ENCODE assay signal across 12 cellular contexts in genomic region chr3:58355174-58355573, GRCh38. TPM values are rescaled to one million over a fixed set of nuclear protein-coding genes. Genes with fewer than 3 reads are reported as not detected.
DNase-seq lines count a peak whose midpoint lies in the region; ATAC-seq, FAIRE-seq and TF ChIP-seq lines count a peak whose summit lies in the region.
"Had no signal": no experiment of that assay in that cellular context is flagged by ENCODE, and none has a peak within 500 bp of the region (broad histone marks: within the 10 kb centered on the region; RNA-seq: fewer than 3 reads in every experiment).

No MANE protein-coding gene starts in this region.

- DNase-seq in KBM-7: peak; percentile 32
- no peak for DNase-seq in lower lobe of right lung
- DNase-seq in type B pancreatic cell (ENCODE audit: extremely low spot score, unreplicated experiment): no peak
- DNase-seq in frontal cortex (ENCODE audit: low spot score in 2 of 2): no peak
- DNase-seq in SHP77 treated with DMSO at 0.1 percent for 48 hours (lab: John Stamatoyannopoulos, UW): no peak
- no peak for DNase-seq in heart right ventricle
- DNase-seq: activated CD4-positive, alpha-beta T cell treated with anti-CD3 and anti-CD28 coated beads for 4 hours; GDM1; NCI-H446 treated with DMSO at 0.1 percent for 48 hours had no signal

- H3K9me3 Mint-ChIP-seq in type B pancreatic cell: no peaks in the 10 kb centered on the region

- H3K4me3 Mint-ChIP-seq in type B pancreatic cell: no peak overlapping the region

- no peak for FAIRE-seq in frontal cortex (lab: Jason Lieb, UNC)
- FAIRE-seq: bronchial epithelial cell had no signal

- H3K27ac Mint-ChIP-seq in type B pancreatic cell: no peak overlapping the region

- H3K27ac ChIP-seq in lower lobe of right lung: no peak overlapping the region
- peak overlapping the region in 1 of 10 donors; percentile 67 for H3K27ac ChIP-seq in heart right ventricle

- in situ Hi-C loops in KBM-7 (cut with MboI; ENCODE audit: low pct_unique_long_range_greater_than_20kb, low sequenced_read_pairs): no loop called here

- WGBS in heart right ventricle, 2 donors: 79 to 84% methylated on average over 8 of the region's 8 CpGs

- no peaks in the 10 kb centered on the region for H3K9me3 ChIP-seq in lower lobe of right lung
- H3K9me3 ChIP-seq in heart right ventricle: no peaks in the 10 kb centered on the region

- peaks cover 22% of the 10 kb centered on the region for H3K4me1 Mint-ChIP-seq in type B pancreatic cell (ENCODE audit: unreplicated experiment)

- H3K27me3 ChIP-seq in lower lobe of right lung (ENCODE audit: low read depth): no peaks in the 10 kb centered on the region
- H3K27me3 ChIP-seq in heart right ventricle: no peaks in the 10 kb centered on the region

- peaks cover 3% of the 10 kb centered on the region for H3K36me3 Mint-ChIP-seq in type B pancreatic cell

- intact Hi-C loops in lower lobe of right lung (cut with DNase I): no loop called here
- intact Hi-C loops in heart right ventricle (cut with DNase I): loop anchor here in 1 of 10 donors (10.0 kb wide), 1 partner anchor 140 kb away; the partner anchor contains the start of gene KCTD6

- peak; percentile 38 for ATAC-seq in GM18858 (IDR thresholded peaks at IDR 0.05; ENCODE audit: unreplicated experiment)
- peak; percentile 65 for ATAC-seq in GM21717 (IDR thresholded peaks at IDR 0.05; ENCODE audit: unreplicated experiment)
- peak; percentile 35 to 51 for ATAC-seq in lower lobe of right lung
- ATAC-seq in heart right ventricle: no peak

- H3K36me3 ChIP-seq in lower lobe of right lung (no peaks in the 10 kb centered on the region), heart right ventricle (no peaks in the 10 kb centered on the region)

- H3K4me3 ChIP-seq in lower lobe of right lung (no peak overlapping the region), heart right ventricle (no peak overlapping the region)

- no peaks in the 10 kb centered on the region for H3K27me3 Mint-ChIP-seq in type B pancreatic cell

- H3K4me1 ChIP-seq in lower lobe of right lung (peaks cover 32% of the 10 kb centered on the region), heart right ventricle (peaks cover 0 to 74% (median 9%) of the 10 kb centered on the region in 9 donors)

- TF ChIP-seq CTCF in lower lobe of right lung (IDR thresholded peaks at IDR 0.05) (no peak), type B pancreatic cell (conservative IDR thresholded peaks at IDR 0.05) (no peak), heart right ventricle (IDR thresholded peaks at IDR 0.05) (no peak)

RNA-seq across cellular contexts. Expression of gene PXK, which starts 22.5 kb away (rescaled TPM):
- total RNA-seq in lower lobe of right lung: 23.7 TPM
- 12.4 and 15.1 TPM in 2 replicates for total RNA-seq in type B pancreatic cell (ENCODE audit: low replicate concordance)
- 22.0 TPM for total RNA-seq in frontal cortex
- 10 to 100 TPM in 7 of 10 donors, 1 to 10 TPM in 3; 7.9 to 16.3 (median 11.7) TPM for total RNA-seq in heart right ventricle
- 1 to 10 TPM; 5.6 to 7.9 TPM for polyA plus RNA-seq in heart right ventricle

RNA-seq across cellular contexts. Expression of gene HTD2, which starts 48.9 kb away (rescaled TPM):
- 8.7 TPM for total RNA-seq in lower lobe of right lung
- total RNA-seq in type B pancreatic cell (ENCODE audit: low replicate concordance): 10.6 and 11.4 TPM in 2 replicates
- total RNA-seq in frontal cortex: 6.5 TPM
- total RNA-seq in heart right ventricle: 10 to 100 TPM; 11.2 to 19.5 (median 13.1) TPM
- polyA plus RNA-seq in heart right ventricle: 1 to 10 TPM; 2.4 to 9.0 TPM

RNA-seq across cellular contexts. Expression of gene RPP14, which starts 49.1 kb away (rescaled TPM):
- total RNA-seq in lower lobe of right lung (11.4 TPM), type B pancreatic cell (ENCODE audit: low replicate concordance) (22.1 and 23.3 TPM in 2 replicates), frontal cortex (18.8 TPM), heart right ventricle (10 to 100 TPM; 19.9 to 34.4 (median 24.3) TPM)
- polyA plus RNA-seq in heart right ventricle: 10 to 100 TPM; 12.5 to 23.2 TPM

Comparison
In these comparisons a context has a peak if more than half of its experiments do, and no peak if none do; other contexts are left out.
1. ATAC-seq: peak in GM18858 (single experiment), GM21717 (single experiment) and lower lobe of right lung (2 of 2); none in heart right ventricle (0 of 8).